ENCODE assay signal across 8 cellular contexts in genomic region chr2:127386246-127386645, GRCh38. TPM values are rescaled to one million over a fixed set of nuclear protein-coding genes. Genes with fewer than 3 reads are reported as not detected.
DNase-seq lines count a peak whose midpoint lies in the region; ATAC-seq and TF ChIP-seq lines count a peak whose summit lies in the region.

No MANE protein-coding gene starts in this region.

- CTCF ChIA-PET in activated CD8-positive, alpha-beta T cell treated with anti-CD3 and anti-CD28 coated beads for 36 hours (lab: Charles Lee), result interaction anchor here (0.9 to 2.0 kb wide), 7 partner anchors 8 to 93 kb away, joined by 3 to 8 read pairs (median 3); no protein-coding TSS in a partner anchor

- H3K27me3 Mint-ChIP-seq in activated T-cell treated with anti-CD3 and anti-CD28 coated beads, Interleukin-2, amount 50 U/mL, for 24 hours, result no peaks in the 10 kb centered on the region
- no peaks in the 10 kb centered on the region for H3K27me3 Mint-ChIP-seq in activated CD8-positive, alpha-beta T cell treated with anti-CD3 and anti-CD28 coated beads for 36 hours

- peak overlapping the region; percentile 81 for H3K27ac Mint-ChIP-seq in activated T-cell treated with anti-CD3 and anti-CD28 coated beads, Interleukin-2, amount 50 U/mL, for 24 hours
- peak overlapping the region; percentile 84 for H3K27ac Mint-ChIP-seq in activated CD8-positive, alpha-beta T cell treated with anti-CD3 and anti-CD28 coated beads for 36 hours

- H3K4me1 ChIP-seq in iPS-18a (ENCODE audit: control insufficient read depth, low read depth, low read length) (peaks cover 11% of the 10 kb centered on the region), thoracic aorta (ENCODE audit: control insufficient read depth in 1 of 2, low read depth in 2 of 2) (peaks cover 25 to 55% of the 10 kb centered on the region in 2 donors)

- peak overlapping the region; percentile 86 for H3K4me3 Mint-ChIP-seq in activated T-cell treated with anti-CD3 and anti-CD28 coated beads, Interleukin-2, amount 50 U/mL, for 24 hours
- H3K4me3 Mint-ChIP-seq in activated CD8-positive, alpha-beta T cell treated with anti-CD3 and anti-CD28 coated beads for 36 hours, result peak overlapping the region; percentile 99

- ATAC-seq in activated CD8-positive, alpha-beta T cell treated with anti-CD3 and anti-CD28 coated beads for 36 hours, result no peak
- no peak for ATAC-seq in thoracic aorta (ENCODE audit: insufficient number of reproducible peaks, low FRiP score, low read depth)
- ATAC-seq in GM21529 (IDR thresholded peaks at IDR 0.05; ENCODE audit: unreplicated experiment), result no peak

- H3K9me3 ChIP-seq in iPS-18a (ENCODE audit: control insufficient read depth, low read depth, low read length), result no peaks in the 10 kb centered on the region
- no peaks in the 10 kb centered on the region for H3K9me3 ChIP-seq in thoracic aorta

- peaks cover 76% of the 10 kb centered on the region for H3K4me1 Mint-ChIP-seq in activated T-cell treated with anti-CD3 and anti-CD28 coated beads, Interleukin-2, amount 50 U/mL, for 24 hours (ENCODE audit: low read depth)
- H3K4me1 Mint-ChIP-seq in activated CD8-positive, alpha-beta T cell treated with anti-CD3 and anti-CD28 coated beads for 36 hours (ENCODE audit: low read depth), result peaks cover 69% of the 10 kb centered on the region

- H3K27me3 ChIP-seq in iPS-18a (ENCODE audit: control insufficient read depth, insufficient read depth, low read length) (peaks cover 16% of the 10 kb centered on the region), thoracic aorta (replicated peaks; ENCODE audit: insufficient read depth) (no peaks in the 10 kb centered on the region)

- no peaks in the 10 kb centered on the region for H3K36me3 ChIP-seq in iPS-18a (ENCODE audit: control insufficient read depth, low read depth, low read length)
- no peaks in the 10 kb centered on the region for H3K36me3 ChIP-seq in thoracic aorta

- peaks cover 20% of the 10 kb centered on the region for H3K36me3 Mint-ChIP-seq in activated T-cell treated with anti-CD3 and anti-CD28 coated beads, Interleukin-2, amount 50 U/mL, for 24 hours (ENCODE audit: low read depth)
- H3K36me3 Mint-ChIP-seq in activated CD8-positive, alpha-beta T cell treated with anti-CD3 and anti-CD28 coated beads for 36 hours (ENCODE audit: low read depth), result peaks cover 27% of the 10 kb centered on the region

- H3K9me3 Mint-ChIP-seq in activated T-cell treated with anti-CD3 and anti-CD28 coated beads, Interleukin-2, amount 50 U/mL, for 24 hours, result no peaks in the 10 kb centered on the region
- no peaks in the 10 kb centered on the region for H3K9me3 Mint-ChIP-seq in activated CD8-positive, alpha-beta T cell treated with anti-CD3 and anti-CD28 coated beads for 36 hours

- POLR2A ChIA-PET in activated CD8-positive, alpha-beta T cell treated with anti-CD3 and anti-CD28 coated beads for 36 hours (lab: Charles Lee), result interaction anchor here (1.1 to 1.5 kb wide), 3 partner anchors 10 to 28 kb away, joined by 3 to 5 read pairs (median 3); no protein-coding TSS in a partner anchor

- no peak for TF ChIP-seq CTCF in activated CD8-positive, alpha-beta T cell treated with anti-CD3 and anti-CD28 coated beads for 36 hours (IDR thresholded peaks at IDR 0.05)
- TF ChIP-seq CTCF in thoracic aorta (IDR thresholded peaks at IDR 0.05), result no peak

- DNase-seq in activated T-cell treated with anti-CD3 and anti-CD28 coated beads, Interleukin-2, amount 50 U/mL, for 24 hours, result no peak
- DNase-seq in activated T-cell treated with anti-CD3 and anti-CD28 coated beads, Interleukin-2, amount 50 U/mL, for 1 hour, result no peak
- no peak for DNase-seq in activated CD8-positive, alpha-beta T cell treated with anti-CD3 and anti-CD28 coated beads for 36 hours
- no peak for DNase-seq in thoracic aorta (ENCODE audit: low spot score)
- DNase-seq in NCI-H1048 (lab: John Stamatoyannopoulos, UW), result no peak
- no peak for DNase-seq in AG20443 (ENCODE audit: low spot score)

- H3K27ac ChIP-seq in iPS-18a (ENCODE audit: low read length) (no peak overlapping the region), thoracic aorta (no peak overlapping the region)

- intact Hi-C loops in activated CD8-positive, alpha-beta T cell treated with anti-CD3 and anti-CD28 coated beads for 36 hours (cut with micrococcal nuclease), result no loop called here

- no peak overlapping the region for H3K9ac ChIP-seq in iPS-18a (ENCODE audit: low read length)

- H3K4me3 ChIP-seq in iPS-18a (ENCODE audit: low read length), result peak overlapping the region; percentile 92
- H3K4me3 ChIP-seq in thoracic aorta, result peak overlapping the region; percentile 97

RNA-seq across cellular contexts. Expression of gene MAP3K2, which starts 1.5 kb away (rescaled TPM):
- 10 to 100 TPM; 54.7 to 55.5 TPM for total RNA-seq in activated CD8-positive, alpha-beta T cell treated with anti-CD3 and anti-CD28 coated beads for 36 hours
- 100 to 1,000 TPM in 1 of 2 donors, 10 to 100 TPM in 1; 67.9 to 107 TPM for total RNA-seq in thoracic aorta

RNA-seq across cellular contexts. Expression of gene PROC, which starts 32.0 kb away (rescaled TPM):
- total RNA-seq in activated CD8-positive, alpha-beta T cell treated with anti-CD3 and anti-CD28 coated beads for 36 hours, result not detected
- not detected for total RNA-seq in thoracic aorta
